ENCODE assay signal across 9 cellular contexts in genomic region chr10:63273575-63273974, GRCh38.
DNase-seq lines count a peak whose midpoint lies in the region; ATAC-seq and TF ChIP-seq lines count a peak whose summit lies in the region.
"Had no signal": no experiment of that assay in that cellular context is flagged by ENCODE, and none has a peak within 500 bp of the region (broad histone marks: within the 10 kb centered on the region; RNA-seq: fewer than 3 reads in every experiment).

No MANE protein-coding gene starts in this region.

- CTCF ChIA-PET in HEK293 (lab: Yijun Ruan, JAX), result interaction anchor here (0.7 kb wide), 1 partner anchor 45 kb away, joined by 3 read pairs; no protein-coding TSS in a partner anchor

- H3K4me1 Mint-ChIP-seq in chondrocyte (ENCODE audit: low read depth), result peaks cover 19% of the 10 kb centered on the region

- H3K27ac ChIP-seq in HEK293 (ENCODE audit: extremely low read depth, low read depth, low read length), result no peak overlapping the region

- H3K4me3 ChIP-seq in HEK293 (ENCODE audit: low read depth, low read length), result no peak overlapping the region

- no peaks in the 10 kb centered on the region for H3K9me3 ChIP-seq in HEK293 (ENCODE audit: control insufficient read depth, insufficient read depth, low read depth, low read length)

- peak overlapping the region; percentile 22 for H3K27ac Mint-ChIP-seq in chondrocyte (ENCODE audit: unreplicated experiment)

- DNase-seq in NOMO-1 treated with DMSO at 0.1 percent for 48 hours (lab: John Stamatoyannopoulos, UW; ENCODE audit: unreplicated experiment) (peak; percentile 78), chondrocyte (ENCODE audit: low spot score) (no peak), pulmonary artery endothelial cell (ENCODE audit: low read depth, low spot score) (peak; percentile 63), GM03348 (ENCODE audit: low spot score) (no peak), occipital lobe (lab: John Stamatoyannopoulos, UW) (no peak), globus pallidus (ENCODE audit: low spot score) (no peak), left lobe of liver (ENCODE audit: low spot score) (no peak)
- DNase-seq: HCEC 1CT had no signal

- TF ChIP-seq CTCF in HEK293 (tag by site-specific recombination; IDR thresholded peaks at IDR 0.05) (no peak), chondrocyte (IDR thresholded peaks at IDR 0.05) (no peak)

- H3K4me1 ChIP-seq in HEK293 (ENCODE audit: control insufficient read depth, insufficient read depth, low read length), result no peaks in the 10 kb centered on the region; the same call in 1 of the 2 replicates

- no peaks in the 10 kb centered on the region for H3K27me3 Mint-ChIP-seq in chondrocyte (ENCODE audit: low read depth)

- no peaks in the 10 kb centered on the region for H3K36me3 Mint-ChIP-seq in chondrocyte (ENCODE audit: low read depth)

- no peaks in the 10 kb centered on the region for H3K9me3 Mint-ChIP-seq in chondrocyte (ENCODE audit: low read depth)

- no peak overlapping the region for H3K4me3 Mint-ChIP-seq in chondrocyte (ENCODE audit: unreplicated experiment)

- POLR2A ChIA-PET in HEK293 (lab: Yijun Ruan, JAX), result interaction anchor here (0.6 kb wide), 1 partner anchor 35 kb away, joined by 4 read pairs; no protein-coding TSS in a partner anchor

- no peak for ATAC-seq in left lobe of liver

- no peaks in the 10 kb centered on the region; a peak in 1 of 3 replicates for H3K36me3 ChIP-seq in HEK293 (ENCODE audit: control insufficient read depth in 2 of 2, insufficient read depth in 1 of 2, low read length in 2 of 2)

TF ChIP-seq in HEK293, 187 proteins besides CTCF, POLR2A, EP300 and RAD21:
- TF ChIP-seq PRDM6 (tag by site-specific recombination; IDR thresholded peaks at IDR 0.05) (peak; percentile 57; the same call in 1 of the 2 replicates), ZNF664 (tag by site-specific recombination; IDR thresholded peaks at IDR 0.05) (no peak)

Comparison
In these comparisons a context has a peak if more than half of its experiments do, and no peak if none do; other contexts are left out.
1. DNase-seq: peak in NOMO-1 treated with DMSO at 0.1 percent for 48 hours (single experiment) and pulmonary artery endothelial cell (single experiment); none in chondrocyte (single experiment), GM03348 (single experiment), occipital lobe (single experiment), globus pallidus (single experiment) and left lobe of liver (single experiment).